ENCODE assay signal across 11 cellular contexts in genomic region chr12:125092872-125093680, GRCh38. TPM values are rescaled to one million over a fixed set of nuclear protein-coding genes. Genes with fewer than 3 reads are reported as not detected.
A peak's percentile ranks its signal among the peaks of the same experiment; 100 is the strongest.
DNase-seq lines count a peak whose midpoint lies in the region; ATAC-seq, FAIRE-seq and TF ChIP-seq lines count a peak whose summit lies in the region.
"Had no signal": no experiment of that assay in that cellular context is flagged by ENCODE, and none has a peak within 500 bp of the region (broad histone marks: within the 10 kb centered on the region; RNA-seq: fewer than 3 reads in every experiment).

No MANE protein-coding gene starts in this region.

- H3K27ac ChIP-seq in RWPE2 (ENCODE audit: poor library complexity, severe bottlenecking) (no peak overlapping the region), gastroesophageal sphincter (peak overlapping the region in 1 of 4 donors; percentile 29)
- H3K27ac ChIP-seq in naive thymus-derived CD4-positive, alpha-beta T cell (ENCODE audit: low read depth, low read length): no peak overlapping the region
- H3K27ac ChIP-seq: prostate gland, SK-N-MC had no signal

- H3K27me3 ChIP-seq in RWPE2 (ENCODE audit: insufficient read depth, poor library complexity, severe bottlenecking): no peaks in the 10 kb centered on the region
- H3K27me3 ChIP-seq in gastroesophageal sphincter: no peaks in the 10 kb centered on the region
- no peaks in the 10 kb centered on the region for H3K27me3 ChIP-seq in naive thymus-derived CD4-positive, alpha-beta T cell (ENCODE audit: control insufficient read depth in 2 of 2, insufficient read depth in 2 of 2, low read length in 2 of 2)

- peaks cover 4 to 46% (median 9%) of the 10 kb centered on the region in 5 donors for H3K36me3 Mint-ChIP-seq in naive thymus-derived CD4-positive, alpha-beta T cell

- peak; percentile 66 for ATAC-seq in RWPE2 (ENCODE audit: low read depth)
- peak; percentile 40 for ATAC-seq in gastroesophageal sphincter
- ATAC-seq in naive thymus-derived CD4-positive, alpha-beta T cell: no peak
- ATAC-seq in GM18870 (IDR thresholded peaks at IDR 0.05; ENCODE audit: unreplicated experiment): no peak
- no peak for ATAC-seq in GM19467 (IDR thresholded peaks at IDR 0.05; ENCODE audit: unreplicated experiment)

- peaks cover 0 to 11% (median 7%) of the 10 kb centered on the region in 7 donors for H3K4me1 Mint-ChIP-seq in naive thymus-derived CD4-positive, alpha-beta T cell

- CTCF ChIA-PET in naive thymus-derived CD4-positive, alpha-beta T cell (lab: Charles Lee): no interaction called here

- H3K9me3 Mint-ChIP-seq in naive thymus-derived CD4-positive, alpha-beta T cell: no peaks in the 10 kb centered on the region

- POLR2A ChIA-PET in naive thymus-derived CD4-positive, alpha-beta T cell (lab: Charles Lee): no interaction called here

- no peak for DNase-seq in D721Med (ENCODE audit: insufficient read length, low spot score)
- DNase-seq in RWPE2 (ENCODE audit: low spot score): no peak
- DNase-seq in nucleus accumbens (lab: John Stamatoyannopoulos, UW): peak in 33 of 56 donors; percentile 3 to 65 (median 26)
- no peak for DNase-seq in NCI-H1436 treated with DMSO at 0.1 percent for 48 hours (lab: John Stamatoyannopoulos, UW)
- DNase-seq in naive thymus-derived CD4-positive, alpha-beta T cell: no peak
- DNase-seq: activated T-cell treated with anti-CD3 and anti-CD28 coated beads, Interleukin-2, amount 50 U/mL, for 48 hours had no signal

- no peaks in the 10 kb centered on the region for H3K9me3 ChIP-seq in RWPE2 (ENCODE audit: severe bottlenecking)
- no peaks in the 10 kb centered on the region for H3K9me3 ChIP-seq in gastroesophageal sphincter
- no peaks in the 10 kb centered on the region for H3K9me3 ChIP-seq in naive thymus-derived CD4-positive, alpha-beta T cell (ENCODE audit: control insufficient read depth in 2 of 3, low read length in 3 of 3)
- H3K9me3 ChIP-seq: prostate gland had no signal

- H3K36me3 ChIP-seq in RWPE2 (ENCODE audit: low read depth) (peaks cover 42% of the 10 kb centered on the region), gastroesophageal sphincter (peaks cover 0 to 74% of the 10 kb centered on the region in 2 donors)
- H3K36me3 ChIP-seq in naive thymus-derived CD4-positive, alpha-beta T cell (ENCODE audit: control insufficient read depth in 2 of 3, insufficient read depth in 3 of 3, low read length in 3 of 3): peaks cover 0 to 49% (median 0%) of the 10 kb centered on the region in 3 experiments
- H3K36me3 ChIP-seq: prostate gland had no signal

- H3K27me3 Mint-ChIP-seq in naive thymus-derived CD4-positive, alpha-beta T cell: no peaks in the 10 kb centered on the region

- no peak for TF ChIP-seq EP300 in gastroesophageal sphincter (IDR thresholded peaks at IDR 0.05)

- intact Hi-C loops in naive thymus-derived CD4-positive, alpha-beta T cell (cut with micrococcal nuclease): no loop called here

- peak overlapping the region in 1 of 9 donors; percentile 46 for H3K27ac Mint-ChIP-seq in naive thymus-derived CD4-positive, alpha-beta T cell

- H3K4me3 ChIP-seq in RWPE2 (ENCODE audit: severe bottlenecking): no peak overlapping the region
- no peak overlapping the region for H3K4me3 ChIP-seq in gastroesophageal sphincter
- no peak overlapping the region for H3K4me3 ChIP-seq in naive thymus-derived CD4-positive, alpha-beta T cell (ENCODE audit: low read length)
- H3K4me3 ChIP-seq: prostate gland, SK-N-MC had no signal

- TF ChIP-seq POLR2A in gastroesophageal sphincter (IDR thresholded peaks at IDR 0.05): no peak

- FAIRE-seq in D721Med (lab: Jason Lieb, UNC): no peak

- H3K4me1 ChIP-seq in RWPE2 (ENCODE audit: insufficient read depth, poor library complexity, severe bottlenecking): peaks cover 7% of the 10 kb centered on the region
- no peaks in the 10 kb centered on the region for H3K4me1 ChIP-seq in gastroesophageal sphincter
- H3K4me1 ChIP-seq in naive thymus-derived CD4-positive, alpha-beta T cell (ENCODE audit: control insufficient read depth in 2 of 2, insufficient read depth in 2 of 2, low read length in 2 of 2): no peaks in the 10 kb centered on the region
- H3K4me1 ChIP-seq: prostate gland had no signal

- peak; percentile 19 for TF ChIP-seq CTCF in D721Med (IDR thresholded peaks at IDR 0.05; ENCODE audit: insufficient read depth, missing control alignments)
- TF ChIP-seq CTCF in RWPE2 (IDR thresholded peaks at IDR 0.05; ENCODE audit: poor library complexity, severe bottlenecking): no peak
- no peak for TF ChIP-seq CTCF in gastroesophageal sphincter (IDR thresholded peaks at IDR 0.05)

- H3K4me3 Mint-ChIP-seq in naive thymus-derived CD4-positive, alpha-beta T cell: no peak overlapping the region

- 30 to 100% methylated on average over 1 to 2 of the region's 19 CpGs for WGBS in gastroesophageal sphincter (ENCODE audit: low coverage in 1 of 2), 2 donors

RNA-seq across cellular contexts. Expression of gene AACS, which starts 27.8 kb away (rescaled TPM):
- total RNA-seq in gastroesophageal sphincter: 10 to 100 TPM; 10.3 to 14.6 (median 11.8) TPM
- 10 to 100 TPM; 11.6 to 21.7 (median 14.8) TPM for total RNA-seq in naive thymus-derived CD4-positive, alpha-beta T cell
- polyA plus RNA-seq in naive thymus-derived CD4-positive, alpha-beta T cell: 10 to 100 TPM; 13.2 to 17.2 TPM

Comparison
In these comparisons a context has a peak if more than half of its experiments do, and no peak if none do; other contexts are left out.
1. DNase-seq: peak in nucleus accumbens (33 of 56); none in D721Med (single experiment), RWPE2 (single experiment), NCI-H1436 treated with DMSO at 0.1 percent for 48 hours (single experiment) and naive thymus-derived CD4-positive, alpha-beta T cell (0 of 9).
2. ATAC-seq: peak in RWPE2 (single experiment) and gastroesophageal sphincter (single experiment); none in naive thymus-derived CD4-positive, alpha-beta T cell (single experiment), GM18870 (single experiment) and GM19467 (single experiment).